Comparison of ENCODE assay signal across 1 cellular context in genomic region chr2:45647986-45648520, GRCh38.
TF ChIP-seq lines count a peak whose summit lies in the region.

No MANE protein-coding gene starts in this region.

TF ChIP-seq in GM23338, 12 proteins besides CTCF, POLR2A, EP300 and RAD21:
- TF ChIP-seq EZH2phosphoT487 (IDR thresholded peaks at IDR 0.05; ENCODE audit: unreplicated experiment) (no peak), STAT1 (IDR thresholded peaks at IDR 0.05; ENCODE audit: unreplicated experiment) (no peak), ZNF331 (CRISPR knock-in tag; IDR thresholded peaks at IDR 0.05; ENCODE audit: low read depth) (no peak), POLR2AphosphoS5 (IDR thresholded peaks at IDR 0.05; ENCODE audit: low read depth) (no peak), CREB1 (CRISPR knock-in tag; IDR thresholded peaks at IDR 0.05; ENCODE audit: low read depth) (no peak), ZNF114 (CRISPR knock-in tag; IDR thresholded peaks at IDR 0.05) (no peak), JUNB (IDR thresholded peaks at IDR 0.05; ENCODE audit: unreplicated experiment) (no peak), NANOG (IDR thresholded peaks at IDR 0.05; ENCODE audit: borderline replicate concordance) (no peak), EZH2 (IDR thresholded peaks at IDR 0.05; ENCODE audit: low read depth, unreplicated experiment) (no peak)
- TF ChIP-seq, protein P1, sequence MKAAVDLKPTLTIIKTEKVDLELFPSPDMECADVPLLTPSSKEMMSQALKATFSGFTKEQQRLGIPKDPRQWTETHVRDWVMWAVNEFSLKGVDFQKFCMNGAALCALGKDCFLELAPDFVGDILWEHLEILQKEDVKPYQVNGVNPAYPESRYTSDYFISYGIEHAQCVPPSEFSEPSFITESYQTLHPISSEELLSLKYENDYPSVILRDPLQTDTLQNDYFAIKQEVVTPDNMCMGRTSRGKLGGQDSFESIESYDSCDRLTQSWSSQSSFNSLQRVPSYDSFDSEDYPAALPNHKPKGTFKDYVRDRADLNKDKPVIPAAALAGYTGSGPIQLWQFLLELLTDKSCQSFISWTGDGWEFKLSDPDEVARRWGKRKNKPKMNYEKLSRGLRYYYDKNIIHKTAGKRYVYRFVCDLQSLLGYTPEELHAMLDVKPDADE (IDR thresholded peaks at IDR 0.05): no peak
- TF ChIP-seq, protein P2, sequence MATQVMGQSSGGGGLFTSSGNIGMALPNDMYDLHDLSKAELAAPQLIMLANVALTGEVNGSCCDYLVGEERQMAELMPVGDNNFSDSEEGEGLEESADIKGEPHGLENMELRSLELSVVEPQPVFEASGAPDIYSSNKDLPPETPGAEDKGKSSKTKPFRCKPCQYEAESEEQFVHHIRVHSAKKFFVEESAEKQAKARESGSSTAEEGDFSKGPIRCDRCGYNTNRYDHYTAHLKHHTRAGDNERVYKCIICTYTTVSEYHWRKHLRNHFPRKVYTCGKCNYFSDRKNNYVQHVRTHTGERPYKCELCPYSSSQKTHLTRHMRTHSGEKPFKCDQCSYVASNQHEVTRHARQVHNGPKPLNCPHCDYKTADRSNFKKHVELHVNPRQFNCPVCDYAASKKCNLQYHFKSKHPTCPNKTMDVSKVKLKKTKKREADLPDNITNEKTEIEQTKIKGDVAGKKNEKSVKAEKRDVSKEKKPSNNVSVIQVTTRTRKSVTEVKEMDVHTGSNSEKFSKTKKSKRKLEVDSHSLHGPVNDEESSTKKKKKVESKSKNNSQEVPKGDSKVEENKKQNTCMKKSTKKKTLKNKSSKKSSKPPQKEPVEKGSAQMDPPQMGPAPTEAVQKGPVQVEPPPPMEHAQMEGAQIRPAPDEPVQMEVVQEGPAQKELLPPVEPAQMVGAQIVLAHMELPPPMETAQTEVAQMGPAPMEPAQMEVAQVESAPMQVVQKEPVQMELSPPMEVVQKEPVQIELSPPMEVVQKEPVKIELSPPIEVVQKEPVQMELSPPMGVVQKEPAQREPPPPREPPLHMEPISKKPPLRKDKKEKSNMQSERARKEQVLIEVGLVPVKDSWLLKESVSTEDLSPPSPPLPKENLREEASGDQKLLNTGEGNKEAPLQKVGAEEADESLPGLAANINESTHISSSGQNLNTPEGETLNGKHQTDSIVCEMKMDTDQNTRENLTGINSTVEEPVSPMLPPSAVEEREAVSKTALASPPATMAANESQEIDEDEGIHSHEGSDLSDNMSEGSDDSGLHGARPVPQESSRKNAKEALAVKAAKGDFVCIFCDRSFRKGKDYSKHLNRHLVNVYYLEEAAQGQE (IDR thresholded peaks at IDR 0.05; ENCODE audit: unreplicated experiment): no peak
- TF ChIP-seq, protein P3, sequence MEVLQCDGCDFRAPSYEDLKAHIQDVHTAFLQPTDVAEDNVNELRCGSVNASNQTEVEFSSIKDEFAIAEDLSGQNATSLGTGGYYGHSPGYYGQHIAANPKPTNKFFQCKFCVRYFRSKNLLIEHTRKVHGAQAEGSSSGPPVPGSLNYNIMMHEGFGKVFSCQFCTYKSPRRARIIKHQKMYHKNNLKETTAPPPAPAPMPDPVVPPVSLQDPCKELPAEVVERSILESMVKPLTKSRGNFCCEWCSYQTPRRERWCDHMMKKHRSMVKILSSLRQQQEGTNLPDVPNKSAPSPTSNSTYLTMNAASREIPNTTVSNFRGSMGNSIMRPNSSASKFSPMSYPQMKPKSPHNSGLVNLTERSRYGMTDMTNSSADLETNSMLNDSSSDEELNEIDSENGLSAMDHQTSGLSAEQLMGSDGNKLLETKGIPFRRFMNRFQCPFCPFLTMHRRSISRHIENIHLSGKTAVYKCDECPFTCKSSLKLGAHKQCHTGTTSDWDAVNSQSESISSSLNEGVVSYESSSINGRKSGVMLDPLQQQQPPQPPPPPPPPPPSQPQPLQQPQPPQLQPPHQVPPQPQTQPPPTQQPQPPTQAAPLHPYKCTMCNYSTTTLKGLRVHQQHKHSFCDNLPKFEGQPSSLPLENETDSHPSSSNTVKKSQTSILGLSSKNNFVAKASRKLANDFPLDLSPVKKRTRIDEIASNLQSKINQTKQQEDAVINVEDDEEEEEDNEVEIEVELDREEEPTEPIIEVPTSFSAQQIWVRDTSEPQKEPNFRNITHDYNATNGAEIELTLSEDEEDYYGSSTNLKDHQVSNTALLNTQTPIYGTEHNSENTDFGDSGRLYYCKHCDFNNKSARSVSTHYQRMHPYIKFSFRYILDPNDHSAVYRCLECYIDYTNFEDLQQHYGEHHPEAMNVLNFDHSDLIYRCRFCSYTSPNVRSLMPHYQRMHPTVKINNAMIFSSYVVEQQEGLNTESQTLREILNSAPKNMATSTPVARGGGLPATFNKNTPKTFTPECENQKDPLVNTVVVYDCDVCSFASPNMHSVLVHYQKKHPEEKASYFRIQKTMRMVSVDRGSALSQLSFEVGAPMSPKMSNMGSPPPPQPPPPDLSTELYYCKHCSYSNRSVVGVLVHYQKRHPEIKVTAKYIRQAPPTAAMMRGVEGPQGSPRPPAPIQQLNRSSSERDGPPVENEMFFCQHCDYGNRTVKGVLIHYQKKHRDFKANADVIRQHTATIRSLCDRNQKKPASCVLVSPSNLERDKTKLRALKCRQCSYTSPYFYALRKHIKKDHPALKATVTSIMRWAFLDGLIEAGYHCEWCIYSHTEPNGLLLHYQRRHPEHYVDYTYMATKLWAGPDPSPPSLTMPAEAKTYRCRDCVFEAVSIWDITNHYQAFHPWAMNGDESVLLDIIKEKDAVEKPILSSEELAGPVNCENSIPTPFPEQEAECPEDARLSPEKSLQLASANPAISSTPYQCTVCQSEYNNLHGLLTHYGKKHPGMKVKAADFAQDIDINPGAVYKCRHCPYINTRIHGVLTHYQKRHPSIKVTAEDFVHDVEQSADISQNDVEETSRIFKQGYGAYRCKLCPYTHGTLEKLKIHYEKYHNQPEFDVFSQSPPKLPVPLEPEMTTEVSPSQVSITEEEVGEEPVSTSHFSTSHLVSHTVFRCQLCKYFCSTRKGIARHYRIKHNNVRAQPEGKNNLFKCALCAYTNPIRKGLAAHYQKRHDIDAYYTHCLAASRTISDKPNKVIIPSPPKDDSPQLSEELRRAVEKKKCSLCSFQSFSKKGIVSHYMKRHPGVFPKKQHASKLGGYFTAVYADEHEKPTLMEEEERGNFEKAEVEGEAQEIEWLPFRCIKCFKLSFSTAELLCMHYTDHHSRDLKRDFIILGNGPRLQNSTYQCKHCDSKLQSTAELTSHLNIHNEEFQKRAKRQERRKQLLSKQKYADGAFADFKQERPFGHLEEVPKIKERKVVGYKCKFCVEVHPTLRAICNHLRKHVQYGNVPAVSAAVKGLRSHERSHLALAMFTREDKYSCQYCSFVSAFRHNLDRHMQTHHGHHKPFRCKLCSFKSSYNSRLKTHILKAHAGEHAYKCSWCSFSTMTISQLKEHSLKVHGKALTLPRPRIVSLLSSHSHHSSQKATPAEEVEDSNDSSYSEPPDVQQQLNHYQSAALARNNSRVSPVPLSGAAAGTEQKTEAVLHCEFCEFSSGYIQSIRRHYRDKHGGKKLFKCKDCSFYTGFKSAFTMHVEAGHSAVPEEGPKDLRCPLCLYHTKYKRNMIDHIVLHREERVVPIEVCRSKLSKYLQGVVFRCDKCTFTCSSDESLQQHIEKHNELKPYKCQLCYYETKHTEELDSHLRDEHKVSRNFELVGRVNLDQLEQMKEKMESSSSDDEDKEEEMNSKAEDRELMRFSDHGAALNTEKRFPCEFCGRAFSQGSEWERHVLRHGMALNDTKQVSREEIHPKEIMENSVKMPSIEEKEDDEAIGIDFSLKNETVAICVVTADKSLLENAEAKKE (CRISPR knock-in tag; IDR thresholded peaks at IDR 0.05): no peak
